18 cellular contexts compared by ENCODE assay signal in genomic region chr18:5977022-5977421, GRCh38.
DNase-seq lines count a peak whose midpoint lies in the region; TF ChIP-seq lines count a peak whose summit lies in the region.
"Had no signal": no experiment of that assay in that cellular context is flagged by ENCODE, and none has a peak within 500 bp of the region (broad histone marks: within the 10 kb centered on the region; RNA-seq: fewer than 3 reads in every experiment).

No MANE protein-coding gene starts in this region.

- TF ChIP-seq CTCF in AG04450 (IDR thresholded peaks at IDR 0.05; ENCODE audit: low read depth, low read length) = no peak
- TF ChIP-seq CTCF in endodermal cell (conservative IDR thresholded peaks at IDR 0.05) = no peak
- no peak for TF ChIP-seq CTCF in osteocyte (IDR thresholded peaks at IDR 0.05)
- TF ChIP-seq CTCF in A673 (conservative IDR thresholded peaks at IDR 0.05; ENCODE audit: low read depth, low read length) = no peak
- TF ChIP-seq CTCF in sigmoid colon (IDR thresholded peaks at IDR 0.05) = no peak

- H3K36me3 Mint-ChIP-seq in endodermal cell (ENCODE audit: low read depth) (no peaks in the 10 kb centered on the region), osteocyte (ENCODE audit: unreplicated experiment) (no peaks in the 10 kb centered on the region)
- H3K36me3 Mint-ChIP-seq: IgD-negative memory B cell had no signal

- POLR2A ChIA-PET in AG04450 (lab: Yijun Ruan, JAX) = no interaction called here
- POLR2A ChIA-PET in A673 (lab: Charles Lee; ENCODE audit: low non-redundant PET) = no interaction called here

- H3K4me1 Mint-ChIP-seq in endodermal cell (peaks cover 32% of the 10 kb centered on the region), osteocyte (ENCODE audit: unreplicated experiment) (peaks cover 9% of the 10 kb centered on the region)

- H3K4me1 ChIP-seq in endodermal cell (ENCODE audit: control insufficient read depth, insufficient read depth, low read length) (peaks cover 19% of the 10 kb centered on the region), A673 (ENCODE audit: insufficient read depth, low read length, poor library complexity, severe bottlenecking) (no peaks in the 10 kb centered on the region), sigmoid colon (no peaks in the 10 kb centered on the region)
- H3K4me1 ChIP-seq: A549, Caco-2 had no signal

- intact Hi-C loops in A673 (cut with micrococcal nuclease; ENCODE audit: unreplicated experiment) (no loop called here), sigmoid colon (cut with DNase I) (no loop called here)

- H3K9me3 Mint-ChIP-seq in endodermal cell (no peaks in the 10 kb centered on the region), osteocyte (ENCODE audit: unreplicated experiment) (no peaks in the 10 kb centered on the region)
- H3K9me3 Mint-ChIP-seq: CD4-positive, alpha-beta T cell; IgD-negative memory B cell had no signal

- no peak for TF ChIP-seq POLR2A in sigmoid colon (IDR thresholded peaks at IDR 0.05)

- H3K9me3 ChIP-seq in AG04450 (ENCODE audit: control insufficient read depth, insufficient read depth, low read length) (no peaks in the 10 kb centered on the region), endodermal cell (ENCODE audit: control insufficient read depth, low read length) (no peaks in the 10 kb centered on the region), A673 (ENCODE audit: low read depth, low read length, poor library complexity, severe bottlenecking) (peaks cover 10% of the 10 kb centered on the region), sigmoid colon (no peaks in the 10 kb centered on the region)
- H3K9me3 ChIP-seq: A549, Caco-2 had no signal

- no peak for DNase-seq in AG04450 (ENCODE audit: low read depth, low spot score)
- DNase-seq in H7 = peak; percentile 14
- peak; percentile 22 for DNase-seq in endodermal cell
- peak; percentile 78 for DNase-seq in osteocyte (ENCODE audit: extremely low spot score, unreplicated experiment)
- DNase-seq in A673 (ENCODE audit: low spot score) = no peak
- DNase-seq in NCI-H2107 (lab: John Stamatoyannopoulos, UW) = no peak
- no peak for DNase-seq in sigmoid colon
- no peak for DNase-seq in NCI-H1694 treated with DMSO at 0.1 percent for 48 hours (lab: John Stamatoyannopoulos, UW)
- DNase-seq: Caco-2; CD4-positive, alpha-beta T cell; HCEC 1CT; KBM-7 had no signal

- WGBS in endodermal cell (ENCODE audit: insufficient coverage in 1 of 2, insufficient read length in 1 of 2), 2 experiments = 95 to 100% methylated on average over 3 to 4 of the region's 4 CpGs
- 85 to 97% methylated on average over 4 of the region's 4 CpGs for WGBS in sigmoid colon, 2 donors

- CTCF ChIA-PET in AG04450 (lab: Charles Lee) = interaction anchor here (1.0 kb wide), 1 partner anchor 103 kb away, joined by 3 read pairs; no protein-coding TSS in a partner anchor
- CTCF ChIA-PET in A673 (lab: Charles Lee) = no interaction called here

- peaks cover 2% of the 10 kb centered on the region for H3K27me3 Mint-ChIP-seq in endodermal cell (ENCODE audit: insufficient read depth)
- H3K27me3 Mint-ChIP-seq in osteocyte (ENCODE audit: unreplicated experiment) = no peaks in the 10 kb centered on the region
- H3K27me3 Mint-ChIP-seq: B cell; CD4-positive, alpha-beta T cell had no signal

- no peak overlapping the region for H3K27ac Mint-ChIP-seq in endodermal cell
- no peak overlapping the region for H3K27ac Mint-ChIP-seq in osteocyte (ENCODE audit: unreplicated experiment)
- H3K27ac Mint-ChIP-seq: B cell; CD4-positive, alpha-beta T cell had no signal

- no peak overlapping the region for H3K4me3 ChIP-seq in AG04450 (ENCODE audit: low read depth, low read length)
- no peak overlapping the region for H3K4me3 ChIP-seq in H7 (ENCODE audit: insufficient read depth, low read depth, low read length)
- H3K4me3 ChIP-seq in endodermal cell (ENCODE audit: low read length) = no peak overlapping the region
- H3K4me3 ChIP-seq in A673 (ENCODE audit: low read depth, low read length, poor library complexity, severe bottlenecking) = no peak overlapping the region
- H3K4me3 ChIP-seq in sigmoid colon = no peak overlapping the region
- H3K4me3 ChIP-seq: A549 had no signal

- no peak overlapping the region for H3K4me3 Mint-ChIP-seq in endodermal cell
- H3K4me3 Mint-ChIP-seq in osteocyte (ENCODE audit: unreplicated experiment) = no peak overlapping the region
- H3K4me3 Mint-ChIP-seq: B cell; CD4-positive, alpha-beta T cell; IgD-negative memory B cell had no signal

- BruUV-seq in A673 (replicated peaks; lab: Mats Ljungman, UMichigan) = no TSS peak

- H3K27ac ChIP-seq in AG04450 (ENCODE audit: low read depth, low read length) (peak overlapping the region; percentile 11), endodermal cell (ENCODE audit: low read depth, low read length) (no peak overlapping the region), A673 (ENCODE audit: low read depth, low read length, poor library complexity, severe bottlenecking) (no peak overlapping the region), sigmoid colon (no peak overlapping the region)
- H3K27ac ChIP-seq: 22Rv1, A549, C4-2B, HL-60 had no signal

- H3K27me3 ChIP-seq in AG04450 (ENCODE audit: control insufficient read depth, insufficient read depth, low read length) (no peaks in the 10 kb centered on the region), H7 (ENCODE audit: control insufficient read depth, insufficient read depth, low read length) (no peaks in the 10 kb centered on the region), endodermal cell (ENCODE audit: control insufficient read depth, insufficient read depth, low read length, poor library complexity, severe bottlenecking) (no peaks in the 10 kb centered on the region), A673 (replicated peaks; ENCODE audit: insufficient read depth, low read depth, low read length, poor library complexity) (no peaks in the 10 kb centered on the region), sigmoid colon (no peaks in the 10 kb centered on the region)

- no peaks in the 10 kb centered on the region for H3K36me3 ChIP-seq in H7 (replicated peaks; ENCODE audit: control insufficient read depth, insufficient read depth, low read length)
- H3K36me3 ChIP-seq in endodermal cell (ENCODE audit: control insufficient read depth, insufficient read depth, low read length) = no peaks in the 10 kb centered on the region
- H3K36me3 ChIP-seq in A673 (ENCODE audit: insufficient read depth, low read length, poor library complexity, severe bottlenecking) = no peaks in the 10 kb centered on the region
- H3K36me3 ChIP-seq in sigmoid colon = no peaks in the 10 kb centered on the region

- no peak for TF ChIP-seq EP300 in sigmoid colon (IDR thresholded peaks at IDR 0.05)

- H3K9ac ChIP-seq in endodermal cell (ENCODE audit: extremely low read depth, low read length, poor library complexity, severe bottlenecking) = no peak overlapping the region

Comparison
In these comparisons a context has a peak if more than half of its experiments do, and no peak if none do; other contexts are left out.
1. DNase-seq: peak in H7 (single experiment), endodermal cell (single experiment) and osteocyte (single experiment); none in AG04450 (single experiment), A673 (single experiment), NCI-H2107 (single experiment), sigmoid colon (single experiment) and NCI-H1694 treated with DMSO at 0.1 percent for 48 hours (single experiment).